8 cellular contexts compared by ENCODE assay signal in genomic region chr4:109701566-109702399, GRCh38. TPM values are rescaled to one million over a fixed set of nuclear protein-coding genes. Genes with fewer than 3 reads are reported as not detected.
A peak's percentile ranks its signal among the peaks of the same experiment; 100 is the strongest.
DNase-seq lines count a peak whose midpoint lies in the region; ATAC-seq, FAIRE-seq and TF ChIP-seq lines count a peak whose summit lies in the region.

No MANE protein-coding gene starts in this region.

- intact Hi-C loops in A673 (cut with micrococcal nuclease; ENCODE audit: unreplicated experiment) = loop anchor here (2.0 to 10.0 kb wide), 3 partner anchors 103 to 273 kb away; partner anchors contain the start of gene GAR1

- no peak for FAIRE-seq in H54 (lab: Jason Lieb, UNC)

- ATAC-seq in HG03108 (IDR thresholded peaks at IDR 0.05; ENCODE audit: unreplicated experiment) (no peak), GM19351 (IDR thresholded peaks at IDR 0.05; ENCODE audit: unreplicated experiment) (no peak)

- peak overlapping the region; percentile 91 for H3K4me3 ChIP-seq in A673 (ENCODE audit: low read depth, low read length, poor library complexity, severe bottlenecking)
- peak overlapping the region; percentile 57 for H3K4me3 ChIP-seq in WERI-Rb-1 (ENCODE audit: low read depth, low read length)
- H3K4me3 ChIP-seq in skin epidermis = peak overlapping the region; percentile 56 to 83 (median 62)

- H3K27me3 ChIP-seq in A673 (replicated peaks; ENCODE audit: insufficient read depth, low read depth, low read length, poor library complexity) (no peaks in the 10 kb centered on the region), WERI-Rb-1 (ENCODE audit: insufficient read depth, low read depth, severe bottlenecking) (no peaks in the 10 kb centered on the region)

- no peaks in the 10 kb centered on the region for H3K9me3 ChIP-seq in A673 (ENCODE audit: low read depth, low read length, poor library complexity, severe bottlenecking)
- no peaks in the 10 kb centered on the region for H3K9me3 ChIP-seq in WERI-Rb-1 (ENCODE audit: severe bottlenecking)

- peak overlapping the region; percentile 90 for H3K27ac ChIP-seq in A673 (ENCODE audit: low read depth, low read length, poor library complexity, severe bottlenecking)
- peak overlapping the region; percentile 75; the same call in 1 of the 2 replicates for H3K27ac ChIP-seq in WERI-Rb-1
- peak overlapping the region in 18 of 21 experiments; percentile 66 to 87 (median 82) for H3K27ac ChIP-seq in skin epidermis

- TF ChIP-seq CTCF in A673 (conservative IDR thresholded peaks at IDR 0.05; ENCODE audit: low read depth, low read length) = no peak
- no peak for TF ChIP-seq CTCF in GM20000 (IDR thresholded peaks at IDR 0.05; ENCODE audit: extremely low read depth, missing control alignments)
- TF ChIP-seq CTCF in WERI-Rb-1 (IDR thresholded peaks at IDR 0.05; ENCODE audit: low read depth, low read length) = no peak

- BruUV-seq in A673 (replicated peaks; lab: Mats Ljungman, UMichigan) = no TSS peak

- CTCF ChIA-PET in A673 (lab: Charles Lee) = interaction anchor here (0.8 to 1.7 kb wide), 3 partner anchors 19 to 269 kb away, joined by 3 to 7 read pairs (median 5); no protein-coding TSS in a partner anchor

- TF ChIP-seq POLR2A in H54 (IDR thresholded peaks at IDR 0.05; ENCODE audit: low read depth, low read length) = no peak

- DNase-seq in A673 (ENCODE audit: low spot score) = no peak
- DNase-seq in GM20000 (ENCODE audit: low spot score) = peak; percentile 25
- DNase-seq in WERI-Rb-1 = peak; percentile 31
- peak; percentile 20 for DNase-seq in iPS DF 19.7 (ENCODE audit: low read depth, low spot score)
- DNase-seq in H54 (ENCODE audit: insufficient read length, low spot score) = no peak

- POLR2A ChIA-PET in A673 (lab: Charles Lee; ENCODE audit: low non-redundant PET) = interaction anchor here (0.6 kb wide), 1 partner anchor 113 kb away, joined by 3 read pairs; no protein-coding TSS in a partner anchor

- H3K36me3 ChIP-seq in A673 (ENCODE audit: insufficient read depth, low read length, poor library complexity, severe bottlenecking) (peaks cover 8% of the 10 kb centered on the region), WERI-Rb-1 (peaks cover 11% of the 10 kb centered on the region)

- H3K4me1 ChIP-seq in A673 (ENCODE audit: insufficient read depth, low read length, poor library complexity, severe bottlenecking) = peaks cover 17% of the 10 kb centered on the region

RNA-seq across cellular contexts. Expression of gene CASP6, which starts 1.5 kb away (rescaled TPM):
- total RNA-seq in A673 (2021) = 30.5 and 33.0 TPM in 2 replicates

RNA-seq across cellular contexts. Expression of gene PLA2G12A, which starts 28.1 kb away (rescaled TPM):
- total RNA-seq in A673 (2021) = 34.5 and 36.9 TPM in 2 replicates

Comparison
In these comparisons a context has a peak if more than half of its experiments do, and no peak if none do; other contexts are left out.
1. DNase-seq: peak in GM20000 (single experiment), WERI-Rb-1 (single experiment) and iPS DF 19.7 (single experiment); none in A673 (single experiment) and H54 (single experiment).
2. Peak in every context shown above with its lines, with median percentiles within 50 percentile points of each other: H3K27ac ChIP-seq and H3K4me3 ChIP-seq.